1 cellular context compared by ENCODE assay signal in genomic region chr22:49967333-49968241, GRCh38.
TF ChIP-seq lines count a peak whose summit lies in the region.

No MANE protein-coding gene starts in this region.

TF ChIP-seq in GM23338, 12 proteins besides CTCF, POLR2A, EP300 and RAD21 (continued from another document):
- no peak for TF ChIP-seq ZNF462 (CRISPR knock-in tag; IDR thresholded peaks at IDR 0.05)
- TF ChIP-seq EZH2 (IDR thresholded peaks at IDR 0.05; ENCODE audit: low read depth, unreplicated experiment): no peak
- TF ChIP-seq STAT1 (IDR thresholded peaks at IDR 0.05; ENCODE audit: unreplicated experiment): no peak
- TF ChIP-seq JUNB (IDR thresholded peaks at IDR 0.05; ENCODE audit: unreplicated experiment): no peak
- TF ChIP-seq CREB1 (CRISPR knock-in tag; IDR thresholded peaks at IDR 0.05; ENCODE audit: low read depth): no peak
- TF ChIP-seq EZH2phosphoT487 (IDR thresholded peaks at IDR 0.05; ENCODE audit: unreplicated experiment): no peak
- no peak for TF ChIP-seq ETS1 (IDR thresholded peaks at IDR 0.05)
- TF ChIP-seq REST (IDR thresholded peaks at IDR 0.05; ENCODE audit: unreplicated experiment): no peak
- TF ChIP-seq POLR2AphosphoS5 (IDR thresholded peaks at IDR 0.05; ENCODE audit: low read depth): no peak
- no peak for TF ChIP-seq ZNF331 (CRISPR knock-in tag; IDR thresholded peaks at IDR 0.05; ENCODE audit: low read depth)
- TF ChIP-seq ZNF114 (CRISPR knock-in tag; IDR thresholded peaks at IDR 0.05): no peak
